In the genomic region with DNA sequence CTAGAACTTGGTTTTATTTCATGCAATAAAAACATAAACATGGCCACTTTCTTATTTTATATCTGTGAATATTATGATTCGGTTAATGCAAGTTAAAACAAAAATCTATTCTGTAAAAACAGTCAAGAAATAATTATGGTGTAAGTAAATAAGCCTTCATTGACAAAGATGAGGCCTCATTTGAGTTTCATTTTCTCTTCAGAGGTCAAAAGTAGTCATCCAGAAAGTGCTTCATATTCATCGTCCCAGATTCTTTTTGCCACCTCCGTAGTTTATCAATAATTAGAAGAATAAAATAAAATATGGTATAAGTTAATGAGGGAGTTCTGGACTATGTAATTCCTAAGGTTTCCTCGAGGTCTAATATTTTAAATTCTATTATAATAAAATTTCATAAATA, we compare ENCODE assay signal across 19 cellular contexts. TPM values are rescaled to one million over a fixed set of nuclear protein-coding genes. Genes with fewer than 3 reads are reported as not detected.
DNase-seq lines count a peak whose midpoint lies in the region; ATAC-seq and TF ChIP-seq lines count a peak whose summit lies in the region.
"Had no signal": no experiment of that assay in that cellular context is flagged by ENCODE, and none has a peak within 500 bp of the region (broad histone marks: within the 10 kb centered on the region; RNA-seq: fewer than 3 reads in every experiment).

No MANE protein-coding gene starts in this region.

- peaks cover 2% of the 10 kb centered on the region for H3K36me3 Mint-ChIP-seq in activated CD8-positive, alpha-beta memory T cell treated with anti-CD3 and anti-CD28 coated beads, Interleukin-2, amount 10 ng/mL, durations not matched to agents 7 days and 5 days
- no peaks in the 10 kb centered on the region for H3K36me3 Mint-ChIP-seq in stimulated activated effector memory CD8-positive, alpha-beta T cell treated with anti-CD3 and anti-CD28 coated beads, Interleukin-12 subunit alpha, Interleukin-12 subunit beta, amount 100 ng/mL, for 72 hours

- peak overlapping the region; percentile 72 for H3K27ac Mint-ChIP-seq in activated CD8-positive, alpha-beta memory T cell treated with anti-CD3 and anti-CD28 coated beads, Interleukin-2, amount 10 ng/mL, durations not matched to agents 7 days and 5 days
- H3K27ac Mint-ChIP-seq in stimulated activated effector memory CD8-positive, alpha-beta T cell treated with anti-CD3 and anti-CD28 coated beads, Interleukin-12 subunit alpha, Interleukin-12 subunit beta, amount 100 ng/mL, for 72 hours, result no peak overlapping the region

- CTCF ChIA-PET in activated CD8-positive, alpha-beta memory T cell treated with anti-CD3 and anti-CD28 coated beads, Interleukin-2, amount 10 ng/mL, durations not matched to agents 7 days and 5 days (lab: Charles Lee), result interaction anchor here (1.0 to 1.5 kb wide), 4 partner anchors 9 to 19 kb away, joined by 3 to 4 read pairs (median 4); a partner anchor contains a TSS

- H2AFZ ChIP-seq in hepatocyte, result no peak overlapping the region

- no peaks in the 10 kb centered on the region for H3K27me3 Mint-ChIP-seq in activated CD8-positive, alpha-beta memory T cell treated with anti-CD3 and anti-CD28 coated beads, Interleukin-2, amount 10 ng/mL, durations not matched to agents 7 days and 5 days

- peaks cover 2% of the 10 kb centered on the region for H3K4me1 ChIP-seq in hepatocyte (ENCODE audit: insufficient read depth)
- H3K4me1 ChIP-seq: spleen had no signal

- 89% methylated on average over 4 of the region's 4 CpGs for WGBS in hepatocyte (ENCODE audit: low lambda C conversion rate, missing lambda C conversion rate)

- H3K4me3 Mint-ChIP-seq in activated CD8-positive, alpha-beta memory T cell treated with anti-CD3 and anti-CD28 coated beads, Interleukin-2, amount 10 ng/mL, durations not matched to agents 7 days and 5 days, result peak overlapping the region; percentile 29
- no peak overlapping the region for H3K4me3 Mint-ChIP-seq in stimulated activated effector memory CD8-positive, alpha-beta T cell treated with anti-CD3 and anti-CD28 coated beads, Interleukin-12 subunit alpha, Interleukin-12 subunit beta, amount 100 ng/mL, for 72 hours

- peaks cover 11% of the 10 kb centered on the region for H3K4me1 Mint-ChIP-seq in activated CD8-positive, alpha-beta memory T cell treated with anti-CD3 and anti-CD28 coated beads, Interleukin-2, amount 10 ng/mL, durations not matched to agents 7 days and 5 days
- no peaks in the 10 kb centered on the region for H3K4me1 Mint-ChIP-seq in stimulated activated effector memory CD8-positive, alpha-beta T cell treated with anti-CD3 and anti-CD28 coated beads, Interleukin-12 subunit alpha, Interleukin-12 subunit beta, amount 100 ng/mL, for 72 hours

- H3K27me3 ChIP-seq in hepatocyte, result no peaks in the 10 kb centered on the region
- H3K27me3 ChIP-seq: spleen had no signal

- no peaks in the 10 kb centered on the region for H3K9me3 Mint-ChIP-seq in activated CD8-positive, alpha-beta memory T cell treated with anti-CD3 and anti-CD28 coated beads, Interleukin-2, amount 10 ng/mL, durations not matched to agents 7 days and 5 days (ENCODE audit: low read depth)
- no peaks in the 10 kb centered on the region for H3K9me3 Mint-ChIP-seq in stimulated activated effector memory CD8-positive, alpha-beta T cell treated with anti-CD3 and anti-CD28 coated beads, Interleukin-12 subunit alpha, Interleukin-12 subunit beta, amount 100 ng/mL, for 72 hours

- H4K20me1 ChIP-seq in hepatocyte (ENCODE audit: insufficient read depth, poor library complexity, severe bottlenecking), result no peaks in the 10 kb centered on the region

- peak; percentile 75 for ATAC-seq in activated CD8-positive, alpha-beta memory T cell treated with anti-CD3 and anti-CD28 coated beads, Interleukin-2, amount 10 ng/mL, durations not matched to agents 7 days and 5 days
- ATAC-seq in GM21447 (IDR thresholded peaks at IDR 0.05; ENCODE audit: unreplicated experiment) (peak; percentile 83), HG03159 (IDR thresholded peaks at IDR 0.05; ENCODE audit: unreplicated experiment) (peak; percentile 49), GM18907 (IDR thresholded peaks at IDR 0.05; ENCODE audit: unreplicated experiment) (no peak)
- peak; percentile 59 for ATAC-seq in stimulated activated effector memory CD8-positive, alpha-beta T cell treated with anti-CD3 and anti-CD28 coated beads, Interleukin-12 subunit alpha, Interleukin-12 subunit beta, amount 100 ng/mL, for 72 hours

- H3K27ac ChIP-seq in hepatocyte, result no peak overlapping the region
- H3K27ac ChIP-seq: epithelial cell of prostate, spleen had no signal

- no peaks in the 10 kb centered on the region for H3K9me3 ChIP-seq in hepatocyte (ENCODE audit: low read depth)
- H3K9me3 ChIP-seq: spleen had no signal

- H3K4me3 ChIP-seq in hepatocyte, result no peak overlapping the region
- H3K4me3 ChIP-seq: spleen had no signal

- no peaks in the 10 kb centered on the region for H3K36me3 ChIP-seq in hepatocyte (replicated peaks; ENCODE audit: insufficient read depth, low read depth)
- H3K36me3 ChIP-seq: spleen had no signal

- DNase-seq in activated CD8-positive, alpha-beta memory T cell treated with anti-CD3 and anti-CD28 coated beads, Interleukin-2, amount 10 ng/mL, durations not matched to agents 7 days and 5 days, result no peak
- DNase-seq in activated CD8-positive, alpha-beta memory T cell treated with anti-CD3 and anti-CD28 coated beads for 24 hours, result no peak
- DNase-seq in stimulated activated effector memory CD8-positive, alpha-beta T cell treated with anti-CD3 and anti-CD28 coated beads, Interleukin-12 subunit alpha, Interleukin-12 subunit beta, amount 100 ng/mL, for 72 hours (ENCODE audit: low spot score in 2 of 2), result no peak
- DNase-seq in GOT3 (lab: John Stamatoyannopoulos, UW), result no peak
- no peak for DNase-seq in hepatocyte (ENCODE audit: low spot score)
- DNase-seq: amygdala, caudate nucleus, foreskin fibroblast, KG1, NCI-H1092 treated with DMSO at 0.1 percent for 48 hours, NCI-H510A, occipital lobe, retina, spleen, substantia nigra had no signal

- no peak for TF ChIP-seq CTCF in hepatocyte (IDR thresholded peaks at IDR 0.05; ENCODE audit: poor library complexity)

- no peaks in the 10 kb centered on the region for H3K9me2 ChIP-seq in hepatocyte (replicated peaks; ENCODE audit: insufficient read depth)

- no peak overlapping the region for H3K4me2 ChIP-seq in hepatocyte

- no peaks in the 10 kb centered on the region for H3K79me2 ChIP-seq in hepatocyte

RNA-seq across cellular contexts. Expression of a gene that starts 19.4 kb away (rescaled TPM):
- 100 to 1,000 TPM; 298 to 320 TPM for total RNA-seq in activated CD8-positive, alpha-beta memory T cell treated with anti-CD3 and anti-CD28 coated beads, Interleukin-2, amount 10 ng/mL, durations not matched to agents 7 days and 5 days
- total RNA-seq in hepatocyte, result 54.9 and 56.1 TPM in 2 replicates
- polyA plus RNA-seq in hepatocyte, result 48.5 and 59.5 TPM in 2 replicates
